ENCODE assay signal across 14 cellular contexts in the genomic region with DNA sequence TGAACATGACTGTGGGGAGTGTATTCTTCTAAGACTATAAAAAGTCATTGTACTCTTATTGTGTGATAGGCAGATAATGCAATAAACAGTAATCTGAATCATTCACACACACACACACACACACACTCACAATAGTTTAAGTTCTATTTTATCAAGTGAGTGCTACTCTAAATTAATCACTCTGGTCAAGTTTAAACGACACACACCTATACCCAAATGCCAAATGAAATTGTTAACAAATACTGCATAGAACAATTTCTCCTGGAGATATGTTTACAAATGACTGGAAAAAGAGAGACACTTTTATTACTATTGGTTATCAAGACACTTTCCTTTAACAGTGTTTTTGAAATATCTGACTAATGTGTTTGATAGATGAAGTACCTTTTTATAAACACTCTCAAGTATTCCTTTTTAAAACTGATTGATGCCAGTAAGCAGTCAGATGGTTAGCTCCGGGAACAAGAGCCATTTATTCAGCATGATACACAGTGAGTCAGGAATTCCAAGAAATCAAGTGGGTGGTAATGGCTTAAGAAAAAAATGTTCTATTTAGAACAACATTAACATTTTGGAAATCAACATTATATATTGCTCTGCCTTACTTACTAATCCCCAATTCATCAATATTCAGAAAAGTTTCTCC.
DNase-seq lines count a peak whose midpoint lies in the region; ATAC-seq, FAIRE-seq and TF ChIP-seq lines count a peak whose summit lies in the region.
"Had no signal": no experiment of that assay in that cellular context is flagged by ENCODE, and none has a peak within 500 bp of the region (broad histone marks: within the 10 kb centered on the region; RNA-seq: fewer than 3 reads in every experiment).

No MANE protein-coding gene starts in this region.

- ATAC-seq in pancreas = peak in 2 of 4 donors; percentile 63 to 70
- no peak for ATAC-seq in HG03025 (IDR thresholded peaks at IDR 0.05; ENCODE audit: low FRiP score, unreplicated experiment)
- no peak for ATAC-seq in HG03159 (IDR thresholded peaks at IDR 0.05; ENCODE audit: unreplicated experiment)

- no peaks in the 10 kb centered on the region for H3K4me1 ChIP-seq in pancreas
- peaks cover 0 to 17% (median 0%) of the 10 kb centered on the region in 4 donors for H3K4me1 ChIP-seq in esophagus muscularis mucosa
- H3K4me1 ChIP-seq: Peyer's patch had no signal

- H3K27me3 ChIP-seq in MG63 (no peaks in the 10 kb centered on the region), pancreas (no peaks in the 10 kb centered on the region), esophagus muscularis mucosa (no peaks in the 10 kb centered on the region)
- H3K27me3 ChIP-seq: Peyer's patch had no signal

- WGBS in pancreas, 2 donors = 7 to 13% methylated on average over 2 of the region's 2 CpGs
- 18% methylated on average over 2 of the region's 2 CpGs for WGBS in esophagus muscularis mucosa

- H3K4me3 ChIP-seq in MG63 (no peak overlapping the region), epithelial cell of proximal tubule (ENCODE audit: low read depth, low read length) (no peak overlapping the region), pancreas (no peak overlapping the region), esophagus muscularis mucosa (no peak overlapping the region)
- H3K4me3 ChIP-seq: Peyer's patch, skin epidermis had no signal

- H3K27ac ChIP-seq in pancreas = no peak overlapping the region
- H3K27ac ChIP-seq in esophagus muscularis mucosa (replicated peaks in 1 of 4) = no peak overlapping the region

- TF ChIP-seq CTCF in epithelial cell of proximal tubule (conservative IDR thresholded peaks at IDR 0.05; ENCODE audit: low read depth, low read length) (no peak), pancreas (IDR thresholded peaks at IDR 0.05) (no peak), esophagus muscularis mucosa (IDR thresholded peaks at IDR 0.05) (no peak)

- intact Hi-C loops in pancreas (cut with DNase I) (no loop called here), esophagus muscularis mucosa (cut with DNase I) (no loop called here)

- peak; percentile 34 for FAIRE-seq in pancreas (lab: Jason Lieb, UNC)
- FAIRE-seq: GM12892 had no signal

- H3K36me3 ChIP-seq in MG63 (no peaks in the 10 kb centered on the region), pancreas (no peaks in the 10 kb centered on the region), esophagus muscularis mucosa (no peaks in the 10 kb centered on the region)
- H3K36me3 ChIP-seq: Peyer's patch had no signal

- TF ChIP-seq EP300 in esophagus muscularis mucosa (IDR thresholded peaks at IDR 0.05) = no peak

- DNase-seq in COLO829 (ENCODE audit: low spot score) = peak; percentile 42
- peak; percentile 28 for DNase-seq in MG63
- DNase-seq in epithelial cell of proximal tubule (ENCODE audit: low read depth) = peak; percentile 88
- no peak for DNase-seq in pancreas
- no peak for DNase-seq in esophagus muscularis mucosa (ENCODE audit: extremely low spot score)
- no peak for DNase-seq in hippocampal formation (lab: John Stamatoyannopoulos, UW)
- DNase-seq: activated B cell treated with CpG ODN at 0.5 μM for 24 hours; CD8-positive, alpha-beta memory T cell; cerebellar nuclear complex; Peyer's patch had no signal

- TF ChIP-seq POLR2A in esophagus muscularis mucosa (IDR thresholded peaks at IDR 0.05; ENCODE audit: low read depth) = no peak

- H3K9me3 ChIP-seq in MG63 (no peaks in the 10 kb centered on the region), pancreas (no peaks in the 10 kb centered on the region), esophagus muscularis mucosa (no peaks in the 10 kb centered on the region)
- H3K9me3 ChIP-seq: Peyer's patch had no signal

Comparison
In these comparisons a context has a peak if more than half of its experiments do, and no peak if none do; other contexts are left out.
1. DNase-seq: peak in COLO829 (single experiment), MG63 (single experiment) and epithelial cell of proximal tubule (single experiment); none in pancreas (0 of 6), esophagus muscularis mucosa (single experiment) and hippocampal formation (0 of 2).